In genomic region chr12:44921736-44922135, GRCh38 we compare ENCODE assay signal across 8 cellular contexts.
"Had no signal": no experiment of that assay in that cellular context is flagged by ENCODE, and none has a peak within 500 bp of the region (broad histone marks: within the 10 kb centered on the region; RNA-seq: fewer than 3 reads in every experiment).

No MANE protein-coding gene starts in this region.

- H3K4me3 ChIP-seq: GM12878 had no signal

- DNase-seq: GDM1, GF-D8 had no signal

- ATAC-seq: GM12878 had no signal

- FAIRE-seq: G401.6, GM12891, GM12892, GM18507, GM19239 had no signal
